ENCODE assay signal across 24 cellular contexts in genomic region chr9:79390077-79390673, GRCh38.
DNase-seq lines count a peak whose midpoint lies in the region; TF ChIP-seq lines count a peak whose summit lies in the region.
"Had no signal": no experiment of that assay in that cellular context is flagged by ENCODE, and none has a peak within 500 bp of the region (broad histone marks: within the 10 kb centered on the region; RNA-seq: fewer than 3 reads in every experiment).

No MANE protein-coding gene starts in this region.

- H3K27ac ChIP-seq in GM23248 (no peak overlapping the region), spleen (no peak overlapping the region), adrenal gland (no peak overlapping the region)
- H3K27ac ChIP-seq: suprapubic skin, uterus had no signal

- H4K20me1 ChIP-seq in GM23248 (ENCODE audit: insufficient read depth): no peaks in the 10 kb centered on the region

- no peak overlapping the region for H2AFZ ChIP-seq in GM23248

- H3K27me3 ChIP-seq in GM23248 (replicated peaks; ENCODE audit: insufficient read depth) (peaks cover 4% of the 10 kb centered on the region), spleen (replicated peaks in 1 of 7) (no peaks in the 10 kb centered on the region), adrenal gland (no peaks in the 10 kb centered on the region)
- H3K27me3 ChIP-seq: MG63, suprapubic skin, uterus had no signal

- intact Hi-C loops in spleen (cut with DNase I; ENCODE audit: low total_unique reads) (no loop called here), adrenal gland (cut with DNase I) (no loop called here)

- H3K9me2 ChIP-seq in GM23248 (ENCODE audit: insufficient read depth): no peaks in the 10 kb centered on the region

- in situ Hi-C loops in GM23248 (cut with MboI): no loop called here

- DNase-seq in AG08396 (ENCODE audit: low spot score): peak; percentile 13
- peak; percentile 51 for DNase-seq in GM23248
- DNase-seq in amniotic epithelial cell (ENCODE audit: low read depth): peak; percentile 52
- DNase-seq in iris pigment epithelial cell (ENCODE audit: low read depth): peak; percentile 61
- DNase-seq in spleen: no peak
- no peak for DNase-seq in ureter (ENCODE audit: low spot score)
- no peak for DNase-seq in adrenal gland
- DNase-seq in SHP77 treated with DMSO at 0.1 percent for 48 hours (lab: John Stamatoyannopoulos, UW): no peak
- DNase-seq: ACHN; activated CD4-positive, alpha-beta T cell treated with anti-CD3 and anti-CD28 coated beads, Interleukin-2, amount 10 ng/mL, durations not matched to agents 24 days and 14 days; activated naive CD8-positive, alpha-beta T cell treated with anti-CD3 and anti-CD28 coated beads for 36 hours; CD4-positive, alpha-beta memory T cell; foreskin melanocyte; hypothalamus; islet precursor cell; MG63; NCI-H1436; NCI-H2171; NCI-H69; retina; SHP77; stimulated activated CD4-positive, alpha-beta T cell treated with anti-CD3 and anti-CD28 coated beads, Interleukin-15, amount 100 ng/mL, for 24 hours; uterus had no signal

- H3K4me2 ChIP-seq in GM23248 (ENCODE audit: unreplicated experiment): no peak overlapping the region

- H3K9me3 ChIP-seq in GM23248 (ENCODE audit: low read depth) (no peaks in the 10 kb centered on the region), spleen (no peaks in the 10 kb centered on the region), adrenal gland (replicated peaks in 1 of 3) (no peaks in the 10 kb centered on the region)
- H3K9me3 ChIP-seq: MG63, suprapubic skin, uterus had no signal

- H3K4me1 ChIP-seq in GM23248 (ENCODE audit: insufficient read depth) (no peaks in the 10 kb centered on the region), spleen (no peaks in the 10 kb centered on the region), adrenal gland (replicated peaks in 1 of 2) (no peaks in the 10 kb centered on the region)
- H3K4me1 ChIP-seq: suprapubic skin, uterus had no signal

- H3K36me3 ChIP-seq in GM23248 (ENCODE audit: low read depth) (no peaks in the 10 kb centered on the region), spleen (no peaks in the 10 kb centered on the region), adrenal gland (replicated peaks in 1 of 2) (no peaks in the 10 kb centered on the region)
- H3K36me3 ChIP-seq: MG63, suprapubic skin, uterus had no signal

- 38 to 47% methylated on average over 4 of the region's 4 CpGs for WGBS in GM23248 (ENCODE audit: low coverage in 1 of 2, low lambda C conversion rate in 2 of 2, missing lambda C conversion rate in 2 of 2), 2 experiments
- 76 to 93% (median 86%) methylated on average over 4 of the region's 4 CpGs for WGBS in spleen, 5 donors
- WGBS in adrenal gland, 4 donors: 78 to 87% (median 81%) methylated on average over 4 of the region's 4 CpGs

- H3K79me2 ChIP-seq in GM23248 (ENCODE audit: insufficient read depth): no peaks in the 10 kb centered on the region

- H3K9ac ChIP-seq in GM23248: no peak overlapping the region

- H3F3A ChIP-seq in GM23248 (ENCODE audit: insufficient read depth): no peaks in the 10 kb centered on the region

- H3K4me3 ChIP-seq in GM23248 (no peak overlapping the region), spleen (no peak overlapping the region), adrenal gland (no peak overlapping the region)
- H3K4me3 ChIP-seq: MG63, suprapubic skin, uterus had no signal

- TF ChIP-seq POLR2A in spleen (IDR thresholded peaks at IDR 0.05): no peak
- no peak for TF ChIP-seq POLR2A in adrenal gland (IDR thresholded peaks at IDR 0.05)

- TF ChIP-seq CTCF in spleen (IDR thresholded peaks at IDR 0.05 in 8 of 11, conservative IDR thresholded peaks at IDR 0.05 in 3 of 11) (no peak), adrenal gland (IDR thresholded peaks at IDR 0.05) (no peak)

Comparison
In these comparisons a context has a peak if more than half of its experiments do, and no peak if none do; other contexts are left out.
1. DNase-seq: peak in AG08396 (single experiment), GM23248 (single experiment), amniotic epithelial cell (single experiment) and iris pigment epithelial cell (single experiment); none in spleen (single experiment), ureter (single experiment), adrenal gland (0 of 7) and SHP77 treated with DMSO at 0.1 percent for 48 hours (single experiment).